In genomic region chr14:103753809-103754208, GRCh38 we compare ENCODE assay signal across 19 cellular contexts.
"Had no signal": no experiment of that assay in that cellular context is flagged by ENCODE, and none has a peak within 500 bp of the region (broad histone marks: within the 10 kb centered on the region; RNA-seq: fewer than 3 reads in every experiment).

No MANE protein-coding gene starts in this region.

- H3K4me3 ChIP-seq: hepatocyte, lung, stomach, uterus had no signal

- H3K27ac ChIP-seq: foreskin keratinocyte, hepatocyte, neutrophil, uterus had no signal

- H2AFZ ChIP-seq: hepatocyte had no signal

- ATAC-seq: foreskin keratinocyte; left cardiac atrium; left ventricle myocardium superior; naive thymus-derived CD4-positive, alpha-beta T cell; sciatic nerve had no signal

- H3K36me3 ChIP-seq: neutrophil, uterus had no signal

- H3K79me2 ChIP-seq: hepatocyte had no signal

- H3K4me1 ChIP-seq: foreskin keratinocyte, uterus had no signal

- H3K9me3 ChIP-seq: neutrophil, stomach, uterus had no signal

- H3K4me2 ChIP-seq: hepatocyte had no signal

- H3K27me3 ChIP-seq: foreskin keratinocyte, hepatocyte, neutrophil, stomach, uterus had no signal

- DNase-seq: dermis blood vessel endothelial cell; erythroblast; foreskin keratinocyte; kidney; left cardiac atrium; left ventricle myocardium superior; mesendoderm; naive thymus-derived CD4-positive, alpha-beta T cell; stimulated activated CD4-positive, alpha-beta T cell treated with anti-CD3 and anti-CD28 coated beads, Interleukin-2, amount 100 ng/mL, for 24 hours; stimulated activated CD4-positive, alpha-beta T cell treated with anti-CD3 and anti-CD28 coated beads, Interleukin-4, amount 100 ng/mL, for 4 hours; stimulated activated naive CD4-positive, alpha-beta T cell; stomach; substantia nigra; trophoblast cell; uterus had no signal
